In the genomic region with DNA sequence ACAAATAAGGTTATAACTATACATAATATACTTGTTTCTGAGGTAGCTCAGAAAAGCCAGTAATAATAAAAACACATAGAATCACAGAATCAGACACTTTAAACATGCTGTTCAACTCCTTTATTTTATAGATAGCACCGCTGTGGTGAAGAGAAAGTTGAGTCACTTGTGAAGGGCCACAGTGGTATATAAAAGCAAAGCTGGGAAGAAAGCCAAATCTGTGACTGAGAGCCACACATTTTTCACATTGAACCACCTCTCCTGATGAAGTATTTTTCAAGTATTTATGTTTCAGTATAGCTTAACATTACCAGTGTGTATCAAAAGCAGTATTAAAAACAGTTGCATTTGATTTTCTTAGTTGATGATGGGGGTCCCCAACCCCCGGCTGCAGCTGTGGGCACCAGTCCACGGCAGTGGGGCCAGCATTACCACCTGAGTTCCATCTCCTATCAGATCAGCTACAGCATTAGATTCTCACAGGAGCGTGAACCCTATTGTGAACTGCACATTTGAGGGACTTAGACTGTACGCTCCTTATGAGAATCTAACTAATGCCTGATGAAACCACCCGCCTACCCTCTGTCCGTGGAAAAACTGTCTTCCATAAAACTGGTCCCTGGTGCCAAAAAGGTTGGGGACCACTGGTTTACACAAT, we compare ENCODE assay signal across 8 cellular contexts. TPM values are rescaled to one million over a fixed set of nuclear protein-coding genes. Genes with fewer than 3 reads are reported as not detected.
DNase-seq lines count a peak whose midpoint lies in the region; ATAC-seq and TF ChIP-seq lines count a peak whose summit lies in the region.

No MANE protein-coding gene starts in this region.

- POLR2A ChIA-PET in HCT116 (lab: Charles Lee) = interaction anchor here (1.1 kb wide), 1 partner anchor 209 kb away, joined by 3 read pairs; no protein-coding TSS in a partner anchor
- POLR2A ChIA-PET in activated naive CD8-positive, alpha-beta T cell treated with anti-CD3 and anti-CD28 coated beads, Interleukin-2, amount 10 ng/mL, durations not matched to agents 7 days and 5 days (lab: Charles Lee) = interaction anchor here (1.4 kb wide), 1 partner anchor 9 kb away, joined by 4 read pairs; no protein-coding TSS in a partner anchor

- H3K36me3 ChIP-seq in cardiac muscle cell (no peaks in the 10 kb centered on the region), HCT116 (ENCODE audit: control insufficient read depth in 1 of 2, insufficient read depth in 2 of 2, low read length in 2 of 2) (no peaks in the 10 kb centered on the region), MG63 (peaks cover 9% of the 10 kb centered on the region; the same call in 1 of the 2 replicates), mucosa of stomach (ENCODE audit: control insufficient read depth, insufficient read depth, low read length) (no peaks in the 10 kb centered on the region)

- H3K27ac ChIP-seq in cardiac muscle cell = peak overlapping the region; percentile 66
- H3K27ac ChIP-seq in HCT116 (ENCODE audit: low read depth, low read length) = peak overlapping the region; percentile 17

- H3K27me3 ChIP-seq in cardiac muscle cell (no peaks in the 10 kb centered on the region), HCT116 (ENCODE audit: insufficient read depth, low read length) (no peaks in the 10 kb centered on the region), MG63 (no peaks in the 10 kb centered on the region), mucosa of stomach (ENCODE audit: control insufficient read depth, insufficient read depth, low read length) (no peaks in the 10 kb centered on the region)

- H3K9me3 Mint-ChIP-seq in activated naive CD8-positive, alpha-beta T cell treated with anti-CD3 and anti-CD28 coated beads, Interleukin-2, amount 10 ng/mL, durations not matched to agents 7 days and 5 days = no peaks in the 10 kb centered on the region

- no peak for TF ChIP-seq POLR2A in HCT116 (IDR thresholded peaks at IDR 0.05; ENCODE audit: borderline replicate concordance, extremely low read depth, insufficient read depth, insufficient read length)

- H3K4me1 ChIP-seq in cardiac muscle cell (ENCODE audit: low read depth) (peaks cover 14% of the 10 kb centered on the region), HCT116 (ENCODE audit: control insufficient read depth in 1 of 2, insufficient read depth in 2 of 2, low read length in 2 of 2) (peaks cover 29 to 31% of the 10 kb centered on the region in 2 experiments), mucosa of stomach (ENCODE audit: control insufficient read depth, insufficient read depth, low read length) (peaks cover 27% of the 10 kb centered on the region)

- peak overlapping the region; percentile 42 for H3K27ac Mint-ChIP-seq in activated naive CD8-positive, alpha-beta T cell treated with anti-CD3 and anti-CD28 coated beads, Interleukin-2, amount 10 ng/mL, durations not matched to agents 7 days and 5 days

- H3K4me3 Mint-ChIP-seq in activated naive CD8-positive, alpha-beta T cell treated with anti-CD3 and anti-CD28 coated beads, Interleukin-2, amount 10 ng/mL, durations not matched to agents 7 days and 5 days = peak overlapping the region; percentile 35

- H3K27me3 Mint-ChIP-seq in activated naive CD8-positive, alpha-beta T cell treated with anti-CD3 and anti-CD28 coated beads, Interleukin-2, amount 10 ng/mL, durations not matched to agents 7 days and 5 days = no peaks in the 10 kb centered on the region

- BruUV-seq in HCT116 (replicated peaks; lab: Mats Ljungman, UMichigan) = no TSS peak

- H3K9me3 ChIP-seq in cardiac muscle cell (ENCODE audit: low read depth) (no peaks in the 10 kb centered on the region), HCT116 (ENCODE audit: control insufficient read depth in 1 of 2, insufficient read depth in 1 of 2, low read depth in 1 of 2, low read length in 2 of 2) (no peaks in the 10 kb centered on the region), MG63 (no peaks in the 10 kb centered on the region), mucosa of stomach (ENCODE audit: control insufficient read depth, low read length) (no peaks in the 10 kb centered on the region)

- H3K4me3 ChIP-seq in cardiac muscle cell = no peak overlapping the region
- H3K4me3 ChIP-seq in HCT116 (replicated peaks in 1 of 2; ENCODE audit: low read depth in 1 of 2, low read length in 2 of 2) = no peak overlapping the region
- H3K4me3 ChIP-seq in MG63 = no peak overlapping the region
- no peak overlapping the region for H3K4me3 ChIP-seq in mucosa of stomach (ENCODE audit: low read length)

- intact Hi-C loops in Right ventricle myocardium superior (cut with DNase I) = no loop called here
- intact Hi-C loops in HCT116 (cut with micrococcal nuclease) = no loop called here

- CTCF ChIA-PET in HCT116 (lab: Charles Lee) = no interaction called here

- RAD21 ChIA-PET in HCT116 (lab: Charles Lee; ENCODE audit: low non-redundant PET in 1 of 2, low total read pairs in 2 of 2, uncharacterized antibody in 2 of 2, unreplicated experiment in 2 of 2) = interaction anchor here in 1 of 2 experiments (0.7 kb wide), 1 partner anchor 9 kb away, joined by 3 read pairs; no protein-coding TSS in a partner anchor

- H3K79me2 ChIP-seq in HCT116 (ENCODE audit: insufficient read depth, low read length) = peaks cover 100% of the 10 kb centered on the region

- H4K20me1 ChIP-seq in HCT116 (ENCODE audit: insufficient read depth) = peaks cover 34% of the 10 kb centered on the region; the same call in 1 of the 2 replicates

- H3K9me2 ChIP-seq in HCT116 (ENCODE audit: insufficient read depth) = no peaks in the 10 kb centered on the region; the same call in 1 of the 2 replicates

- ATAC-seq in Right ventricle myocardium superior (ENCODE audit: poor library complexity) (no peak), HCT116 (peak; percentile 82)
- peak; percentile 76 for ATAC-seq in activated naive CD8-positive, alpha-beta T cell treated with anti-CD3 and anti-CD28 coated beads, Interleukin-2, amount 10 ng/mL, durations not matched to agents 7 days and 5 days (ENCODE audit: low read depth)

- H2AFZ ChIP-seq in HCT116 (ENCODE audit: low read depth, low read length, poor library complexity, severe bottlenecking) = no peak overlapping the region

- peaks cover 15% of the 10 kb centered on the region for H3K36me3 Mint-ChIP-seq in activated naive CD8-positive, alpha-beta T cell treated with anti-CD3 and anti-CD28 coated beads, Interleukin-2, amount 10 ng/mL, durations not matched to agents 7 days and 5 days

- H3K4me1 Mint-ChIP-seq in activated naive CD8-positive, alpha-beta T cell treated with anti-CD3 and anti-CD28 coated beads, Interleukin-2, amount 10 ng/mL, durations not matched to agents 7 days and 5 days = peaks cover 29% of the 10 kb centered on the region

- H3K9ac ChIP-seq in HCT116 (ENCODE audit: low read length) = peak overlapping the region; percentile 22; the same call in 1 of the 2 replicates
- H3K9ac ChIP-seq in mucosa of stomach (ENCODE audit: low read length) = peak overlapping the region; percentile 10

- H3K4me2 ChIP-seq in HCT116 (ENCODE audit: low read length) = peak overlapping the region; percentile 54

- no peak for TF ChIP-seq RAD21 in HCT116 (IDR thresholded peaks at IDR 0.05; ENCODE audit: low read depth)

- DNase-seq in cardiac muscle cell (ENCODE audit: low read depth in 1 of 2, low spot score in 1 of 2) (peak; percentile 32 to 84), Right ventricle myocardium superior (no peak), HCT116 (ENCODE audit: low read depth, low spot score) (peak; percentile 39), MG63 (peak; percentile 35), putamen (ENCODE audit: low spot score) (no peak), GDM1 (lab: John Stamatoyannopoulos, UW) (no peak)
- no peak for DNase-seq in activated naive CD8-positive, alpha-beta T cell treated with anti-CD3 and anti-CD28 coated beads, Interleukin-2, amount 10 ng/mL, durations not matched to agents 7 days and 5 days

- no peak for TF ChIP-seq CTCF in cardiac muscle cell (IDR thresholded peaks at IDR 0.05; ENCODE audit: low read depth, low read length)
- TF ChIP-seq CTCF in HCT116 (IDR thresholded peaks at IDR 0.05 in 2 of 3, conservative IDR thresholded peaks at IDR 0.05 in 1 of 3; ENCODE audit: borderline replicate concordance in 1 of 3, insufficient read depth in 1 of 3, low read depth in 2 of 3, low read length in 2 of 3) = no peak

TF ChIP-seq in HCT116, 20 proteins besides CTCF, POLR2A, EP300 and RAD21:
- TF ChIP-seq YY1 (IDR thresholded peaks at IDR 0.05; ENCODE audit: extremely low read depth, insufficient replicate concordance, low read depth, low read length) = no peak
- TF ChIP-seq POLR2AphosphoS5 (IDR thresholded peaks at IDR 0.05; ENCODE audit: low read depth, low read length) = peak; percentile 16; the same call in 1 of the 2 replicates

RNA-seq across cellular contexts. Expression of a gene that starts 46.2 kb away (rescaled TPM):
- total RNA-seq in cardiac muscle cell = 49.6 and 81.7 TPM in 2 replicates
- polyA plus RNA-seq in cardiac muscle cell = 23.7 and 42.7 TPM in 2 replicates
- total RNA-seq in Right ventricle myocardium superior = 90.8 TPM
- total RNA-seq in HCT116 (2021; ENCODE audit: unreplicated experiment) = 180 TPM
- polyA plus RNA-seq in HCT116 (2012) = 73.0 and 108 TPM in 2 replicates
- 99.0 and 103 TPM in 2 replicates for total RNA-seq in MG63 (2014; rRNA removed; shearing (Covaris generic); ENCODE audit: low replicate concordance)
- 100 to 1,000 TPM; 176 TPM for total RNA-seq in activated naive CD8-positive, alpha-beta T cell treated with anti-CD3 and anti-CD28 coated beads, Interleukin-2, amount 10 ng/mL, durations not matched to agents 7 days and 5 days

Comparison
In these comparisons a context has a peak if more than half of its experiments do, and no peak if none do; other contexts are left out.
1. DNase-seq: peak in cardiac muscle cell (2 of 2), HCT116 (single experiment) and MG63 (single experiment); none in Right ventricle myocardium superior (single experiment), activated naive CD8-positive, alpha-beta T cell treated with anti-CD3 and anti-CD28 coated beads, Interleukin-2, amount 10 ng/mL, durations not matched to agents 7 days and 5 days (single experiment), putamen (single experiment) and GDM1 (single experiment).